In genomic region chr10:114770009-114770408, GRCh38 we compare ENCODE assay signal across 20 cellular contexts. TPM values are rescaled to one million over a fixed set of nuclear protein-coding genes. Genes with fewer than 3 reads are reported as not detected.
A peak's percentile ranks its signal among the peaks of the same experiment; 100 is the strongest.
DNase-seq lines count a peak whose midpoint lies in the region; ATAC-seq and TF ChIP-seq lines count a peak whose summit lies in the region.
"Had no signal": no experiment of that assay in that cellular context is flagged by ENCODE, and none has a peak within 500 bp of the region (broad histone marks: within the 10 kb centered on the region; RNA-seq: fewer than 3 reads in every experiment).

No MANE protein-coding gene starts in this region.

- H3K4me3 ChIP-seq in HEK293 (ENCODE audit: low read depth, low read length), result no peak overlapping the region
- H3K4me3 ChIP-seq: K562 had no signal

- ATAC-seq in activated CD8-positive, alpha-beta memory T cell treated with anti-CD3 and anti-CD28 coated beads, Interleukin-2, amount 10 ng/mL, durations not matched to agents 7 days and 5 days, result peak; percentile 17
- ATAC-seq: K562 had no signal

- H3K4me1 Mint-ChIP-seq in activated CD8-positive, alpha-beta memory T cell treated with anti-CD3 and anti-CD28 coated beads, Interleukin-2, amount 10 ng/mL, durations not matched to agents 7 days and 5 days, result peaks cover 18% of the 10 kb centered on the region
- H3K4me1 Mint-ChIP-seq in nephron, result peaks cover 5% of the 10 kb centered on the region

- POLR2A ChIA-PET in HEK293 (lab: Yijun Ruan, JAX), result no interaction called here

- TF ChIP-seq CTCF in HEK293 (tag by site-specific recombination; IDR thresholded peaks at IDR 0.05) (no peak), nephron (IDR thresholded peaks at IDR 0.05; ENCODE audit: unreplicated experiment in 3 of 3) (no peak)

- no peak for DNase-seq in activated CD8-positive, alpha-beta memory T cell treated with anti-CD3 and anti-CD28 coated beads, Interleukin-2, amount 10 ng/mL, durations not matched to agents 7 days and 5 days
- no peak for DNase-seq in activated CD8-positive, alpha-beta memory T cell treated with anti-CD3 and anti-CD28 coated beads for 24 hours
- DNase-seq in T-helper 2 cell, result no peak
- DNase-seq in T1000 (lab: John Stamatoyannopoulos, UW), result no peak
- DNase-seq in ureter (ENCODE audit: low spot score), result no peak
- DNase-seq: BE2C, COR-L47, DMS53, H7, HFFc6, Kasumi-1, NCI-H2029, NCI-H446, NCI-H524 treated with DMSO at 0.1 percent for 48 hours, NCI-H774 had no signal

- peaks cover 1% of the 10 kb centered on the region for H3K36me3 Mint-ChIP-seq in activated CD8-positive, alpha-beta memory T cell treated with anti-CD3 and anti-CD28 coated beads, Interleukin-2, amount 10 ng/mL, durations not matched to agents 7 days and 5 days
- no peaks in the 10 kb centered on the region for H3K36me3 Mint-ChIP-seq in nephron (ENCODE audit: low read depth)

- H3K27me3 Mint-ChIP-seq in activated CD8-positive, alpha-beta memory T cell treated with anti-CD3 and anti-CD28 coated beads, Interleukin-2, amount 10 ng/mL, durations not matched to agents 7 days and 5 days, result peaks cover 62% of the 10 kb centered on the region
- H3K27me3 Mint-ChIP-seq in nephron (ENCODE audit: low read depth), result peaks cover 57% of the 10 kb centered on the region

- H3K27ac ChIP-seq in HEK293 (ENCODE audit: extremely low read depth, low read depth, low read length), result no peak overlapping the region
- H3K27ac ChIP-seq: 22Rv1 had no signal

- no peak overlapping the region for H3K4me3 Mint-ChIP-seq in activated CD8-positive, alpha-beta memory T cell treated with anti-CD3 and anti-CD28 coated beads, Interleukin-2, amount 10 ng/mL, durations not matched to agents 7 days and 5 days
- peak overlapping the region; percentile 4 to 32 (median 22) for H3K4me3 Mint-ChIP-seq in nephron
- H3K4me3 Mint-ChIP-seq: HFFc6 had no signal

- H3K9me3 Mint-ChIP-seq in activated CD8-positive, alpha-beta memory T cell treated with anti-CD3 and anti-CD28 coated beads, Interleukin-2, amount 10 ng/mL, durations not matched to agents 7 days and 5 days (ENCODE audit: low read depth), result no peaks in the 10 kb centered on the region
- no peaks in the 10 kb centered on the region for H3K9me3 Mint-ChIP-seq in nephron
- H3K9me3 Mint-ChIP-seq: HFFc6 had no signal

- H3K36me3 ChIP-seq in HEK293 (ENCODE audit: control insufficient read depth in 2 of 2, insufficient read depth in 1 of 2, low read length in 2 of 2), result no peaks in the 10 kb centered on the region
- H3K36me3 ChIP-seq: BE2C had no signal

- CTCF ChIA-PET in activated CD8-positive, alpha-beta memory T cell treated with anti-CD3 and anti-CD28 coated beads, Interleukin-2, amount 10 ng/mL, durations not matched to agents 7 days and 5 days (lab: Charles Lee), result no interaction called here
- CTCF ChIA-PET in HEK293 (lab: Yijun Ruan, JAX), result interaction anchor here (0.6 kb wide), 1 partner anchor 16 kb away, joined by 3 read pairs; no protein-coding TSS in a partner anchor

- H3K4me1 ChIP-seq in HEK293 (ENCODE audit: control insufficient read depth, insufficient read depth, low read length), result peaks cover 7% of the 10 kb centered on the region
- H3K4me1 ChIP-seq: BE2C had no signal

- H3K9me3 ChIP-seq in HEK293 (ENCODE audit: control insufficient read depth, insufficient read depth, low read depth, low read length), result no peaks in the 10 kb centered on the region
- H3K9me3 ChIP-seq: BE2C had no signal

- no peak overlapping the region for H3K27ac Mint-ChIP-seq in activated CD8-positive, alpha-beta memory T cell treated with anti-CD3 and anti-CD28 coated beads, Interleukin-2, amount 10 ng/mL, durations not matched to agents 7 days and 5 days
- no peak overlapping the region for H3K27ac Mint-ChIP-seq in nephron
- H3K27ac Mint-ChIP-seq: CD14-positive monocyte, HFFc6 had no signal

TF ChIP-seq in HEK293, 187 proteins besides CTCF, POLR2A, EP300 and RAD21:
- no peak for TF ChIP-seq ZNF114 (tag by site-specific recombination; IDR thresholded peaks at IDR 0.05)
- no peak for TF ChIP-seq ZNF768 (tag by site-specific recombination; IDR thresholded peaks at IDR 0.05)
- TF ChIP-seq KLF1 (tag by site-specific recombination; IDR thresholded peaks at IDR 0.05), result no peak
- no peak for TF ChIP-seq HOXD13 (CRISPR knock-in tag; IDR thresholded peaks at IDR 0.05; ENCODE audit: borderline replicate concordance)
- no peak for TF ChIP-seq ZNF214 (tag by site-specific recombination; IDR thresholded peaks at IDR 0.05; ENCODE audit: borderline replicate concordance)
- TF ChIP-seq IKZF3 (tag by site-specific recombination; IDR thresholded peaks at IDR 0.05), result no peak
- peak; percentile 95 for TF ChIP-seq ZNF664 (tag by site-specific recombination; IDR thresholded peaks at IDR 0.05)
- TF ChIP-seq, protein P1, sequence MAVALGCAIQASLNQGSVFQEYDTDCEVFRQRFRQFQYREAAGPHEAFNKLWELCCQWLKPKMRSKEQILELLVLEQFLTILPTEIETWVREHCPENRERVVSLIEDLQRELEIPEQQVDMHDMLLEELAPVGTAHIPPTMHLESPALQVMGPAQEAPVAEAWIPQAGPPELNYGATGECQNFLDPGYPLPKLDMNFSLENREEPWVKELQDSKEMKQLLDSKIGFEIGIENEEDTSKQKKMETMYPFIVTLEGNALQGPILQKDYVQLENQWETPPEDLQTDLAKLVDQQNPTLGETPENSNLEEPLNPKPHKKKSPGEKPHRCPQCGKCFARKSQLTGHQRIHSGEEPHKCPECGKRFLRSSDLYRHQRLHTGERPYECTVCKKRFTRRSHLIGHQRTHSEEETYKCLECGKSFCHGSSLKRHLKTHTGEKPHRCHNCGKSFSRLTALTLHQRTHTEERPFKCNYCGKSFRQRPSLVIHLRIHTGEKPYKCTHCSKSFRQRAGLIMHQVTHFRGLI (tag by site-specific recombination; IDR thresholded peaks at IDR 0.05), result no peak
- 0 out of 2 replicates have a peak, but pooled peaks have one; percentile 56 for TF ChIP-seq ZNF580 (tag by site-specific recombination; IDR thresholded peaks at IDR 0.05)

RNA-seq across cellular contexts. Expression of gene FHIP2A, which starts 51.6 kb away (rescaled TPM):
- 10 to 100 TPM; 33.5 to 35.7 TPM for total RNA-seq in activated CD8-positive, alpha-beta memory T cell treated with anti-CD3 and anti-CD28 coated beads, Interleukin-2, amount 10 ng/mL, durations not matched to agents 7 days and 5 days
- total RNA-seq in ureter, result 38.0 TPM
